In the genomic region with DNA sequence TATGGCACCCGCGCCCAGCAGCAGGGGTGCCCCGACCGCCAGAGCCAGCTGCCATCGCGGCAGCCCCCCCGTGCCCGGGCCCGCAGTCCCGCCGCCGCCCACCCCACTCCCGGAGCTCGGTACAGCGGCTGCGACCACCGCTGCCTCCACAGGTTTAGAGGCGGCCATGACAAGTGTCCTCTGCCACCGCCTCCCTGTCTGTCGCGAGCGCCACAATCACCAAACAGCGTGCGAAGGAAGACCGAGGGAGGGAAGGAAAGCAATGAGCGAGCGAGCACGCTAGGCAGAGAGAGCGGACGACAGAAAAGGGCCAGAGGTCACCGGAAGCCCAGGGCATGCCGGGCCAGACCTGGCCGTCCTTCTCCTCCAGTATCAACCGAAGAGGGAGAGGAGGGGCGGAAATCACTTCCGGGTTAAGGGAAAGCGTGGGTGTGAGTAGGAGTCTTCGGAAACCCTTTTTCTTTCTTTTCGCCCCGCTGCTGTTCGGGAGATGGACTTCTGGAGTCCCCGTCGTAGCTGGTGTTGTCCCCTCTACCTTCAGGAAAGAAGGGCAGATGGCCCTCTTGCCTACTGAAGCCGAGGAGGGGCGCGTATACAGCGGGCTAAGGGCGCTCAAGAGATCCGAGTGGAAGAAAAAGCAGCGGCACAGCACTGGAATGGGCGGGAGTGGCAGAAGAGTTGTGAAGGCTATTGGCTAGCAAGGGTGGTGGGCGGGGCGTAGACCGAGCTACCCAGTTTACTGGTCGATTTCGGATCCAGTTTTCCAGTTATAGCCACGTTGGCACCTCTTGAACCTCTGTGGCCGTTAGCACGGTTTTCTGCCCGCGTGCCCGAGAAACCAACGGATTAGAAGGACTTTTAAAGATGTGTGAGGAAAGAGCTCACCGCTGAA, we compare ENCODE assay signal across 1 cellular context.
TF ChIP-seq lines count a peak whose summit lies in the region.

A gene with protein sequence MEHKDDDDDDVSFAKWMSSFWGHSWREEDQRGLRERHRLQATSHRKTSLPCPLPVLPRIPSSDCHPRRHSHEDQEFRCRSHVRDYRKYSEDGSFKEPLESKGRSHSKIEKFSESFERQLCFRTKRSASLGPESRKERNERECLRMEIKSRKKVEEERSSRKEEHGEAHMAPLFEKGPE (plus strand): TSS at position 758 of the 892 bp plus-strand sequence. CDS start 28,191 bp downstream, outside the sequence.
A gene (minus strand): TSS at position 308 of the 892 bp plus-strand sequence. CDS start 140 bp downstream, at position 168.

TF ChIP-seq in H1, 55 proteins besides CTCF, POLR2A, EP300 and RAD21 (continued from another document):
- TF ChIP-seq, protein P1, sequence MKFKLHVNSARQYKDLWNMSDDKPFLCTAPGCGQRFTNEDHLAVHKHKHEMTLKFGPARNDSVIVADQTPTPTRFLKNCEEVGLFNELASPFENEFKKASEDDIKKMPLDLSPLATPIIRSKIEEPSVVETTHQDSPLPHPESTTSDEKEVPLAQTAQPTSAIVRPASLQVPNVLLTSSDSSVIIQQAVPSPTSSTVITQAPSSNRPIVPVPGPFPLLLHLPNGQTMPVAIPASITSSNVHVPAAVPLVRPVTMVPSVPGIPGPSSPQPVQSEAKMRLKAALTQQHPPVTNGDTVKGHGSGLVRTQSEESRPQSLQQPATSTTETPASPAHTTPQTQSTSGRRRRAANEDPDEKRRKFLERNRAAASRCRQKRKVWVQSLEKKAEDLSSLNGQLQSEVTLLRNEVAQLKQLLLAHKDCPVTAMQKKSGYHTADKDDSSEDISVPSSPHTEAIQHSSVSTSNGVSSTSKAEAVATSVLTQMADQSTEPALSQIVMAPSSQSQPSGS (IDR thresholded peaks at IDR 0.05; ENCODE audit: low read length) = 0 out of 2 replicates have a peak, but pooled peaks have one; percentile 35
- TF ChIP-seq RBBP5 (IDR thresholded peaks at IDR 0.05; ENCODE audit: borderline replicate concordance, low read depth, low read length) = peak; percentile 65
